Comparison of ENCODE assay signal across 13 cellular contexts in genomic region chr10:9262770-9263169, GRCh38.
"Had no signal": no experiment of that assay in that cellular context is flagged by ENCODE, and none has a peak within 500 bp of the region (broad histone marks: within the 10 kb centered on the region; RNA-seq: fewer than 3 reads in every experiment).

No MANE protein-coding gene starts in this region.

- H3K36me3 Mint-ChIP-seq: neural progenitor cell, WTC11 had no signal

- H3K4me1 ChIP-seq: neural progenitor cell, pancreas had no signal

- H3K9ac ChIP-seq: neural progenitor cell had no signal

- H3K4me2 ChIP-seq: neural progenitor cell had no signal

- H3K4me3 ChIP-seq: neural progenitor cell, pancreas had no signal

- H3K4me3 Mint-ChIP-seq: activated CD4-positive, alpha-beta T cell treated with anti-CD3 and anti-CD28 coated beads, Interleukin-2, amount 10 ng/mL, durations not matched to agents 24 days and 14 days; activated naive CD8-positive, alpha-beta T cell treated with anti-CD3 and anti-CD28 coated beads, Interleukin-2, amount 50 U/mL, for 24 hours; activated T-helper 1 cell treated with anti-CD3 and anti-CD28 coated beads, Interleukin-12 subunit alpha, Interleukin-12 subunit beta, Interleukin-2, Interleukin-4 antibody, amounts not matched to agents 30 ng/mL and 10 ng/mL and 1 ng/mL, durations not matched to agents 14 hours and 24 hours and 36 hours; endodermal cell; neural progenitor cell; stimulated activated naive CD8-positive, alpha-beta T cell treated with anti-CD3 and anti-CD28 coated beads, Interleukin-15, Interleukin-2, amounts not matched to agents 100 ng/mL and 50 ng/mL, for 24 hours; T-helper 1 cell treated with Interleukin-12 subunit alpha and Interleukin-12 subunit beta and Interleukin-4 antibody, amounts not matched to agents 30 μg/mL and 1 μg/mL, for 36 hours; WTC11 had no signal

- H3K9me3 Mint-ChIP-seq: activated CD4-positive, alpha-beta T cell treated with anti-CD3 and anti-CD28 coated beads, Interleukin-2, amount 10 ng/mL, durations not matched to agents 24 days and 14 days; activated naive CD8-positive, alpha-beta T cell treated with anti-CD3 and anti-CD28 coated beads, Interleukin-2, amount 50 U/mL, for 24 hours; activated T-helper 1 cell treated with anti-CD3 and anti-CD28 coated beads, Interleukin-12 subunit alpha, Interleukin-12 subunit beta, Interleukin-2, Interleukin-4 antibody, amounts not matched to agents 30 ng/mL and 10 ng/mL and 1 ng/mL, durations not matched to agents 14 hours and 24 hours and 36 hours; endodermal cell; neural progenitor cell; stimulated activated naive CD8-positive, alpha-beta T cell treated with anti-CD3 and anti-CD28 coated beads, Interleukin-15, Interleukin-2, amounts not matched to agents 100 ng/mL and 50 ng/mL, for 24 hours; T-helper 1 cell treated with Interleukin-12 subunit alpha and Interleukin-12 subunit beta and Interleukin-4 antibody, amounts not matched to agents 30 μg/mL and 1 μg/mL, for 36 hours; WTC11 had no signal

- H3K4me1 Mint-ChIP-seq: activated CD4-positive, alpha-beta T cell treated with anti-CD3 and anti-CD28 coated beads, Interleukin-2, amount 10 ng/mL, durations not matched to agents 24 days and 14 days; activated naive CD8-positive, alpha-beta T cell treated with anti-CD3 and anti-CD28 coated beads, Interleukin-2, amount 50 U/mL, for 24 hours; endodermal cell; neural progenitor cell; WTC11 had no signal

- H3K9me3 ChIP-seq: pancreas had no signal

- ATAC-seq: activated naive CD8-positive, alpha-beta T cell treated with anti-CD3 and anti-CD28 coated beads, Interleukin-2, amount 50 U/mL, for 24 hours; pancreas; WTC11 had no signal

- H3K27ac Mint-ChIP-seq: activated CD4-positive, alpha-beta T cell treated with anti-CD3 and anti-CD28 coated beads, Interleukin-2, amount 10 ng/mL, durations not matched to agents 24 days and 14 days; activated naive CD8-positive, alpha-beta T cell treated with anti-CD3 and anti-CD28 coated beads, Interleukin-2, amount 50 U/mL, for 24 hours; activated T-helper 1 cell treated with anti-CD3 and anti-CD28 coated beads, Interleukin-12 subunit alpha, Interleukin-12 subunit beta, Interleukin-2, Interleukin-4 antibody, amounts not matched to agents 30 ng/mL and 10 ng/mL and 1 ng/mL, durations not matched to agents 14 hours and 24 hours and 36 hours; endodermal cell; neural progenitor cell; stimulated activated naive CD8-positive, alpha-beta T cell treated with anti-CD3 and anti-CD28 coated beads, Interleukin-15, Interleukin-2, amounts not matched to agents 100 ng/mL and 50 ng/mL, for 24 hours; T-helper 1 cell treated with Interleukin-12 subunit alpha and Interleukin-12 subunit beta and Interleukin-4 antibody, amounts not matched to agents 30 μg/mL and 1 μg/mL, for 36 hours; WTC11 had no signal

- H2AFZ ChIP-seq: neural progenitor cell had no signal

- H3K27ac ChIP-seq: neural progenitor cell, pancreas had no signal

- DNase-seq: activated CD4-positive, alpha-beta T cell treated with anti-CD3 and anti-CD28 coated beads, Interleukin-2, amount 10 ng/mL, durations not matched to agents 24 days and 14 days; activated naive CD4-positive, alpha-beta T cell treated with Interleukin-2 at 50 U/mL for 16 hours; activated naive CD8-positive, alpha-beta T cell treated with anti-CD3 and anti-CD28 coated beads, Interleukin-2, amount 50 U/mL, for 24 hours; endodermal cell; midbrain; pancreas; stimulated activated CD4-positive, alpha-beta T cell treated with anti-CD3 and anti-CD28 coated beads, Interleukin-4, amount 100 ng/mL, for 1 hour; stimulated activated CD8-positive, alpha-beta memory T cell treated with anti-CD3 and anti-CD28 coated beads, Interleukin-4, amount 100 ng/mL, for 48 hours had no signal

- H3K36me3 ChIP-seq: neural progenitor cell, pancreas had no signal
